Comparison of ENCODE assay signal across 8 cellular contexts in genomic region chr3:172341482-172342059, GRCh38.
A peak's percentile ranks its signal among the peaks of the same experiment; 100 is the strongest.
DNase-seq lines count a peak whose midpoint lies in the region; ATAC-seq and TF ChIP-seq lines count a peak whose summit lies in the region.

No MANE protein-coding gene starts in this region.

- TF ChIP-seq POLR2A in spleen (IDR thresholded peaks at IDR 0.05) = no peak

- intact Hi-C loops in spleen (cut with DNase I; ENCODE audit: low total_unique reads) = no loop called here

- TF ChIP-seq CTCF in AG10803 (conservative IDR thresholded peaks at IDR 0.05; ENCODE audit: low read length) (peak; percentile 64), GM13976 (IDR thresholded peaks at IDR 0.05; ENCODE audit: borderline replicate concordance, control extremely low read depth, extremely low read depth, insufficient read depth, missing control alignments) (peak; percentile 44), spleen (IDR thresholded peaks at IDR 0.05 in 8 of 11, conservative IDR thresholded peaks at IDR 0.05 in 3 of 11) (peak; percentile 10 to 74 (median 63))

- peaks cover 0 to 100% (median 41%) of the 10 kb centered on the region in 6 donors for H3K36me3 ChIP-seq in spleen

- in situ Hi-C loops in GM13976 (cut with MboI; ENCODE audit: low sequenced_read_pairs, unreplicated experiment) = loop anchor here (25.0 kb wide), 1 partner anchor 679 kb away; no protein-coding TSS in a partner anchor

- WGBS in spleen, 5 donors = 44 to 52% (median 47%) methylated on average over 4 of the region's 4 CpGs

- DNase-seq in AG10803 (ENCODE audit: low read depth) (peak; percentile 59), GM13976 (ENCODE audit: low spot score) (peak; percentile 60), NCI-H510A (lab: John Stamatoyannopoulos, UW) (peak; percentile 29), amniotic epithelial cell (ENCODE audit: low read depth) (peak; percentile 67), hepatic stellate cell (ENCODE audit: low spot score) (peak; percentile 24), spleen (no peak)

- H3K4me1 ChIP-seq in spleen = no peaks in the 10 kb centered on the region

- H3K4me3 ChIP-seq in AG10803 (ENCODE audit: low read length) (no peak overlapping the region), spleen (no peak overlapping the region)

- ATAC-seq in HG03432 (IDR thresholded peaks at IDR 0.05; ENCODE audit: unreplicated experiment) = peak; percentile 63
- ATAC-seq in HG03280 (IDR thresholded peaks at IDR 0.05; ENCODE audit: unreplicated experiment) = no peak

- no peaks in the 10 kb centered on the region for H3K27me3 ChIP-seq in spleen (replicated peaks in 1 of 7)

- no peak overlapping the region for H3K27ac ChIP-seq in spleen

- H3K9me3 ChIP-seq in spleen = no peaks in the 10 kb centered on the region
